10 cellular contexts compared by ENCODE assay signal in genomic region chr6:159970659-159971063, GRCh38. TPM values are rescaled to one million over a fixed set of nuclear protein-coding genes. Genes with fewer than 3 reads are reported as not detected.
DNase-seq lines count a peak whose midpoint lies in the region; ATAC-seq and TF ChIP-seq lines count a peak whose summit lies in the region.
"Had no signal": no experiment of that assay in that cellular context is flagged by ENCODE, and none has a peak within 500 bp of the region (broad histone marks: within the 10 kb centered on the region; RNA-seq: fewer than 3 reads in every experiment).

No MANE protein-coding gene starts in this region.

- peak overlapping the region; percentile 86 for H3K4me3 Mint-ChIP-seq in glutamatergic neuron (ENCODE audit: unreplicated experiment)
- peak overlapping the region; percentile 88 for H3K4me3 Mint-ChIP-seq in stimulated activated memory B cell treated with anti-CD40 and anti-IgM and Interleukin-4, amounts not matched to agents 10 μg/mL and 1 μg/mL and 100 μg/mL, for 72 hours

- H2AFZ ChIP-seq in SK-N-SH (ENCODE audit: low read depth): no peak overlapping the region

- peaks cover 4% of the 10 kb centered on the region for H3K27me3 Mint-ChIP-seq in glutamatergic neuron (ENCODE audit: unreplicated experiment)
- H3K27me3 Mint-ChIP-seq in stimulated activated memory B cell treated with anti-CD40 and anti-IgM and Interleukin-4, amounts not matched to agents 10 μg/mL and 1 μg/mL and 100 μg/mL, for 72 hours: no peaks in the 10 kb centered on the region

- CTCF ChIA-PET in SK-N-SH (lab: Yijun Ruan, JAX): interaction anchor here (1.0 to 1.8 kb wide), 2 partner anchors 8 to 107 kb away, joined by 3 to 5 read pairs; no protein-coding TSS in a partner anchor

- no peak for ATAC-seq in SK-N-SH treated with all-trans-retinoic acid at 6 μM for 48 hours
- no peak for ATAC-seq in stimulated activated memory B cell treated with anti-CD40 and anti-IgM and Interleukin-4, amounts not matched to agents 10 μg/mL and 1 μg/mL and 100 μg/mL, for 72 hours
- ATAC-seq in HG03439 (IDR thresholded peaks at IDR 0.05; ENCODE audit: unreplicated experiment): no peak

- no peak for TF ChIP-seq EP300 in SK-N-SH (IDR thresholded peaks at IDR 0.05; ENCODE audit: borderline replicate concordance in 1 of 2, low read depth in 1 of 2, low read length in 1 of 2)

- no peaks in the 10 kb centered on the region for H3K9me3 ChIP-seq in SK-N-SH

- no peaks in the 10 kb centered on the region for H3K36me3 ChIP-seq in SK-N-SH (replicated peaks in 1 of 2; ENCODE audit: control insufficient read depth in 1 of 2, insufficient read depth in 2 of 2, low read length in 1 of 2)

- peak overlapping the region in 1 of 2 experiments; percentile 76; a peak in 1 of 4 replicates for H3K27ac ChIP-seq in SK-N-SH (ENCODE audit: low read depth in 2 of 2, low read length in 1 of 2)
- H3K27ac ChIP-seq: 22Rv1 had no signal

- H3K36me3 Mint-ChIP-seq in glutamatergic neuron (ENCODE audit: unreplicated experiment): no peaks in the 10 kb centered on the region
- H3K36me3 Mint-ChIP-seq in stimulated activated memory B cell treated with anti-CD40 and anti-IgM and Interleukin-4, amounts not matched to agents 10 μg/mL and 1 μg/mL and 100 μg/mL, for 72 hours: peaks cover 7% of the 10 kb centered on the region

- no peak for TF ChIP-seq CTCF in SK-N-SH (IDR thresholded peaks at IDR 0.05)
- TF ChIP-seq CTCF in WI38 (IDR thresholded peaks at IDR 0.05; ENCODE audit: low read depth, low read length): no peak
- no peak for TF ChIP-seq CTCF in glutamatergic neuron (IDR thresholded peaks at IDR 0.05; ENCODE audit: partially characterized antibody, unreplicated experiment)
- TF ChIP-seq CTCF in GM13976 (IDR thresholded peaks at IDR 0.05; ENCODE audit: borderline replicate concordance, control extremely low read depth, extremely low read depth, insufficient read depth, missing control alignments): no peak

- H3K9ac ChIP-seq in SK-N-SH: peak overlapping the region; percentile 86

- peak overlapping the region; percentile 83 to 93 for H3K4me3 ChIP-seq in SK-N-SH (ENCODE audit: low read depth in 2 of 2, low read length in 1 of 2)
- H3K4me3 ChIP-seq in WI38 (ENCODE audit: low read depth, low read length): peak overlapping the region; percentile 75
- H3K4me3 ChIP-seq: lung had no signal

- H3K27ac Mint-ChIP-seq in glutamatergic neuron (ENCODE audit: unreplicated experiment): no peak overlapping the region
- H3K27ac Mint-ChIP-seq in stimulated activated memory B cell treated with anti-CD40 and anti-IgM and Interleukin-4, amounts not matched to agents 10 μg/mL and 1 μg/mL and 100 μg/mL, for 72 hours: no peak overlapping the region

- TF ChIP-seq RAD21 in SK-N-SH (IDR thresholded peaks at IDR 0.05; ENCODE audit: low read length): no peak

- peaks cover 20 to 22% of the 10 kb centered on the region in 2 experiments for H3K4me1 ChIP-seq in SK-N-SH (ENCODE audit: control insufficient read depth in 1 of 2, insufficient read depth in 2 of 2, low read depth in 1 of 2, low read length in 1 of 2)

- H3K9me3 Mint-ChIP-seq in glutamatergic neuron (ENCODE audit: unreplicated experiment): peaks cover 3% of the 10 kb centered on the region
- H3K9me3 Mint-ChIP-seq in stimulated activated memory B cell treated with anti-CD40 and anti-IgM and Interleukin-4, amounts not matched to agents 10 μg/mL and 1 μg/mL and 100 μg/mL, for 72 hours: no peaks in the 10 kb centered on the region

- H3K9me2 ChIP-seq in SK-N-SH: no peaks in the 10 kb centered on the region

- peaks cover 4% of the 10 kb centered on the region for H3F3A ChIP-seq in SK-N-SH (replicated peaks; ENCODE audit: insufficient read depth)

- peaks cover 18% of the 10 kb centered on the region for H3K4me1 Mint-ChIP-seq in glutamatergic neuron (ENCODE audit: low read depth, unreplicated experiment)
- H3K4me1 Mint-ChIP-seq in stimulated activated memory B cell treated with anti-CD40 and anti-IgM and Interleukin-4, amounts not matched to agents 10 μg/mL and 1 μg/mL and 100 μg/mL, for 72 hours: peaks cover 55% of the 10 kb centered on the region

- in situ Hi-C loops in GM13976 (cut with MboI; ENCODE audit: low sequenced_read_pairs, unreplicated experiment): no loop called here

- H3K27me3 ChIP-seq in SK-N-SH (ENCODE audit: insufficient read depth): no peaks in the 10 kb centered on the region

- H3K4me2 ChIP-seq in SK-N-SH: peak overlapping the region; percentile 76

- H3K79me2 ChIP-seq in SK-N-SH (ENCODE audit: insufficient read depth): peaks cover 62% of the 10 kb centered on the region

- POLR2A ChIA-PET in SK-N-SH (lab: Yijun Ruan, JAX): no interaction called here

- peaks cover 41% of the 10 kb centered on the region for H4K20me1 ChIP-seq in SK-N-SH (ENCODE audit: insufficient read depth)

- DNase-seq in SK-N-SH: no peak
- no peak for DNase-seq in glutamatergic neuron
- DNase-seq in mesenteric fat pad (ENCODE audit: low spot score): no peak
- no peak for DNase-seq in GM13976 (ENCODE audit: low spot score)

- WGBS in SK-N-SH (ENCODE audit: low lambda C conversion rate): 91% methylated on average over 18 of the region's 18 CpGs

TF ChIP-seq in SK-N-SH, 30 proteins besides CTCF, POLR2A, EP300 and RAD21:
- no peak for TF ChIP-seq MEF2A (IDR thresholded peaks at IDR 0.05; ENCODE audit: borderline replicate concordance, low read depth)
- no peak for TF ChIP-seq IRF3 (IDR thresholded peaks at IDR 0.05; ENCODE audit: low read depth, low read length)
- no peak for TF ChIP-seq FOSL2 (IDR thresholded peaks at IDR 0.05; ENCODE audit: borderline replicate concordance, low read depth)
- no peak for TF ChIP-seq ELF1 (IDR thresholded peaks at IDR 0.05)
- TF ChIP-seq GABPA (IDR thresholded peaks at IDR 0.05; ENCODE audit: low read depth): no peak
- TF ChIP-seq YY1 (IDR thresholded peaks at IDR 0.05; ENCODE audit: low read depth): no peak
- TF ChIP-seq FOXM1 (IDR thresholded peaks at IDR 0.05; ENCODE audit: low read depth): no peak
- no peak for TF ChIP-seq RFX5 (IDR thresholded peaks at IDR 0.05; ENCODE audit: low read length)
- no peak for TF ChIP-seq POLR2AphosphoS5 (IDR thresholded peaks at IDR 0.05; ENCODE audit: low read depth, low read length)
- no peak for TF ChIP-seq GATA2 (CRISPR knock-in tag; IDR thresholded peaks at IDR 0.05)

TF ChIP-seq in SK-N-SH treated with all-trans-retinoic acid at 6 μM for 48 hours, 23 proteins besides CTCF, POLR2A, EP300 and RAD21 (continues in another document):
- no peak for TF ChIP-seq POU6F1 (CRISPR knock-in tag; IDR thresholded peaks at IDR 0.05; ENCODE audit: borderline replicate concordance, low read depth)
- no peak for TF ChIP-seq RARB (CRISPR knock-in tag; IDR thresholded peaks at IDR 0.05)
- no peak for TF ChIP-seq ISL1 (CRISPR knock-in tag; IDR thresholded peaks at IDR 0.05)
- no peak for TF ChIP-seq TOX (CRISPR knock-in tag; IDR thresholded peaks at IDR 0.05; ENCODE audit: borderline replicate concordance)
- TF ChIP-seq SNAI2 (CRISPR knock-in tag; IDR thresholded peaks at IDR 0.05): no peak
- no peak for TF ChIP-seq CREB5 (CRISPR knock-in tag; IDR thresholded peaks at IDR 0.05; ENCODE audit: low read depth)
- no peak for TF ChIP-seq ZC3H10 (CRISPR knock-in tag; IDR thresholded peaks at IDR 0.05)
- TF ChIP-seq PPARA (CRISPR knock-in tag; IDR thresholded peaks at IDR 0.05; ENCODE audit: borderline replicate concordance): no peak
- TF ChIP-seq PATZ1 (CRISPR knock-in tag; IDR thresholded peaks at IDR 0.05; ENCODE audit: borderline replicate concordance): no peak
- no peak for TF ChIP-seq ZNF70 (CRISPR knock-in tag; IDR thresholded peaks at IDR 0.05)
- TF ChIP-seq ESRRG (CRISPR knock-in tag; IDR thresholded peaks at IDR 0.05): no peak
- no peak for TF ChIP-seq ZFP30 (CRISPR knock-in tag; IDR thresholded peaks at IDR 0.05)

RNA-seq across cellular contexts. Expression of gene IGF2R, which starts 1.8 kb away (rescaled TPM):
- polyA plus RNA-seq in SK-N-SH (2012; rRNA removed): 25.7 and 45.0 TPM in 2 replicates
- 34.7 and 43.1 TPM in 2 replicates for polyA plus RNA-seq in SK-N-SH (2012; cell fraction: cytosol; rRNA removed)
- 52.3 and 71.0 TPM in 2 replicates for polyA plus RNA-seq in SK-N-SH (2012; cell fraction: nucleus; rRNA removed)
- total RNA-seq in glutamatergic neuron (ENCODE audit: unreplicated experiment): 105 TPM
- total RNA-seq in mesenteric fat pad: 111 TPM
